In the genomic region with DNA sequence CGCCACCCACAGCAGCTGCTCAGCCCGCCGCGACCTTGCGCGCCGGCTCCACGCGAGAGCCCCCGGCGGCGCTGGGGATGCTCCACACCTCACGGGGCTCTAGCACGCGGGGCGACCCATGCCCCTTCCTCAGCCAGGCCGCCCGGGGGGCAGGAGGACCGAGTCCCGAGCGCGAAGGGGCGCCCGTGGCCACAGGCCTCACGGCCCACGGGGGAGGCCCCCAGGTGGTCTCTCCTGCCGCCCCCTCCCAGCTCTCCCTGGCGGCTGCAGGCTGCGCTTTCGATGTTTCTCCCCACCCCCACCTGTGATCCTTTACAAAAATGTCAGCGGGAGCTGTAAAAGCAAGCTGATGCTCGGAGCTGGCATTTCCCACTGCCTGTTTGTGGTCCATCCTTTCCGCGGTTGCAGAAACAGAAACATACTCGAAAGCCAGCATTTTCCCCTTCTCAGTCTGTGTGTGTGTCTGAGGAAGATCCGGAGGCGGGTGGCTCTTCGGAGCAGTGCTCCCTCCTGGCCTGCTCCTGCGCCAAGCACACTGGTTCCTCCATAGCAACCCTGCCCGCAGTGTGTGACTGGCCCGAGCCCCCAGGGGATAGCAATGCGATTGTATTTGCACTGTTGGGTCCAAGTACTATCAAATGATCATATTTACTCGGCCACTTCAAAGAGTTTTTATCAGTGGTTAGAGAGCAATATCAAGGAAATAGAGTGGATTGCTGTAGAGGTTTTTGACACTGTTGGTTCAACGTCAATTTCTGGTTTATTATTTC, we compare ENCODE assay signal across 8 cellular contexts. TPM values are rescaled to one million over a fixed set of nuclear protein-coding genes. Genes with fewer than 3 reads are reported as not detected.
A peak's percentile ranks its signal among the peaks of the same experiment; 100 is the strongest.
DNase-seq lines count a peak whose midpoint lies in the region; ATAC-seq and TF ChIP-seq lines count a peak whose summit lies in the region.

No MANE protein-coding gene starts in this region.

- H3K4me1 Mint-ChIP-seq in Calu3 (ENCODE audit: low read depth, unreplicated experiment) (no peaks in the 10 kb centered on the region), T-cell (peaks cover 22 to 31% (median 27%) of the 10 kb centered on the region in 3 donors)

- H3K36me3 Mint-ChIP-seq in Calu3 (ENCODE audit: insufficient read depth, unreplicated experiment) (peaks cover 40% of the 10 kb centered on the region), T-cell (no peaks in the 10 kb centered on the region)

- BruUV-seq in Calu3 (replicated peaks; lab: Mats Ljungman, UMichigan) = no TSS peak

- no peak for TF ChIP-seq CTCF in Calu3 (IDR thresholded peaks at IDR 0.05; ENCODE audit: unreplicated experiment)
- TF ChIP-seq CTCF in fibroblast of the aortic adventitia (IDR thresholded peaks at IDR 0.05; ENCODE audit: insufficient read depth, low read length) = no peak

- peak; percentile 4 for ATAC-seq in HG02938 (IDR thresholded peaks at IDR 0.05; ENCODE audit: unreplicated experiment)
- ATAC-seq in T-cell (replicated peaks in 1 of 4) = no peak
- ATAC-seq in GM18511 (IDR thresholded peaks at IDR 0.05; ENCODE audit: unreplicated experiment) = no peak
- no peak for ATAC-seq in HG02571 (IDR thresholded peaks at IDR 0.05; ENCODE audit: unreplicated experiment)

- H3K4me3 Mint-ChIP-seq in Calu3 (ENCODE audit: low read depth, unreplicated experiment) = peak overlapping the region; percentile 73
- H3K4me3 Mint-ChIP-seq in T-cell = peak overlapping the region; percentile 62 to 84 (median 73)

- H3K27ac Mint-ChIP-seq in Calu3 (ENCODE audit: unreplicated experiment) (no peak overlapping the region), T-cell (no peak overlapping the region)

- H3K27me3 Mint-ChIP-seq in Calu3 (ENCODE audit: unreplicated experiment) (peaks cover 69% of the 10 kb centered on the region), T-cell (peaks cover 38 to 57% of the 10 kb centered on the region in 2 donors)

- peaks cover 4% of the 10 kb centered on the region for H3K9me3 Mint-ChIP-seq in Calu3 (ENCODE audit: low read depth, unreplicated experiment)
- peaks cover 0 to 7% (median 3%) of the 10 kb centered on the region in 3 donors for H3K9me3 Mint-ChIP-seq in T-cell

- intact Hi-C loops in Calu3 (cut with micrococcal nuclease; ENCODE audit: unreplicated experiment) (loop anchor here (1.0 to 10.0 kb wide), 3 partner anchors 328 to 1293 kb away; no protein-coding TSS in a partner anchor), posterior cingulate gyrus (cut with DNase I) (loop anchor here (1.0 to 10.0 kb wide), 3 partner anchors 224 to 1335 kb away; no protein-coding TSS in a partner anchor)

- CTCF ChIA-PET in Calu3 (lab: Charles Lee) (interaction anchor here (0.6 to 2.1 kb wide), 13 partner anchors 17 to 1429 kb away, joined by 3 to 32 read pairs (median 4); no protein-coding TSS in a partner anchor), T-cell (lab: Charles Lee) (interaction anchor here (0.5 to 1.0 kb wide), 7 partner anchors 9 to 1294 kb away, joined by 3 to 5 read pairs (median 3); no protein-coding TSS in a partner anchor)

- POLR2A ChIA-PET in T-cell (lab: Charles Lee) = interaction anchor here in 1 of 2 donors (0.5 to 0.6 kb wide), 2 partner anchors 293 to 594 kb away, joined by 3 to 5 read pairs; a partner anchor contains a TSS

- peak overlapping the region; percentile 90 for H3K4me3 ChIP-seq in fibroblast of the aortic adventitia (ENCODE audit: low read depth, low read length)

- DNase-seq in Calu3 = peak; percentile 28
- no peak for DNase-seq in T-cell
- peak; percentile 38 for DNase-seq in fibroblast of the aortic adventitia (ENCODE audit: low read depth)
- peak in 6 of 10 donors; percentile 18 to 87 (median 52) for DNase-seq in posterior cingulate gyrus
- no peak for DNase-seq in stimulated activated CD8-positive, alpha-beta memory T cell treated with anti-CD3 and anti-CD28 coated beads, Interleukin-4, amount 100 ng/mL, for 48 hours

RNA-seq across cellular contexts. Expression of a gene that starts 2.1 kb away (rescaled TPM):
- total RNA-seq in Calu3 (2022) (0.86 and 1.1 TPM in 2 replicates), T-cell (under 1 TPM in 3 of 5 donors, not detected in 2; 0.03 to 0.06 (median 0.05) TPM), fibroblast of the aortic adventitia (ENCODE audit: low replicate concordance) (4.6 and 20.9 TPM in 2 replicates)

Comparison
In these comparisons a context has a peak if more than half of its experiments do, and no peak if none do; other contexts are left out.
1. DNase-seq: peak in Calu3 (single experiment), fibroblast of the aortic adventitia (single experiment) and posterior cingulate gyrus (6 of 10); none in T-cell (0 of 34) and stimulated activated CD8-positive, alpha-beta memory T cell treated with anti-CD3 and anti-CD28 coated beads, Interleukin-4, amount 100 ng/mL, for 48 hours (single experiment).